Comparison of ENCODE assay signal across 1 cellular context in the genomic region with DNA sequence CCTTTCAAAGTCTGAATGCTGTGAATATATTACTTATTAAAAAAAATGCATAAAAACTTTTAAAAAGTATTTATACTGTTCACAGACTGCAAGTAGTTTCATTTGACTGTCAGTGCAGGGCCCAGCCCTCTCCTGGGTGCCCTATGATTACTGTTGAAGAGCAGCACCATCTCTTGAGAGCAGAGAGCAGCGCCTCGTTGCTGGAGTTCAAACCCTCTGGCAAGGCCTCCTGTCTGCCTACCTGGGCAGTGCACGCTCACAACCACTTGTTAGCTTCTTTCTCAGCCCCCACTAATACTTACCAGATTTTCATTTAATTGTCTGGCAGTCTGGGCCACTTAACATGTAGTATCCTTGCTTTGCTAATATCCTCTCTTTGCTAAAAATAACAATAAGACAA.
TF ChIP-seq lines count a peak whose summit lies in the region.

No MANE protein-coding gene starts in this region.

TF ChIP-seq in GM23338, 12 proteins besides CTCF, POLR2A, EP300 and RAD21:
- TF ChIP-seq, protein P1, sequence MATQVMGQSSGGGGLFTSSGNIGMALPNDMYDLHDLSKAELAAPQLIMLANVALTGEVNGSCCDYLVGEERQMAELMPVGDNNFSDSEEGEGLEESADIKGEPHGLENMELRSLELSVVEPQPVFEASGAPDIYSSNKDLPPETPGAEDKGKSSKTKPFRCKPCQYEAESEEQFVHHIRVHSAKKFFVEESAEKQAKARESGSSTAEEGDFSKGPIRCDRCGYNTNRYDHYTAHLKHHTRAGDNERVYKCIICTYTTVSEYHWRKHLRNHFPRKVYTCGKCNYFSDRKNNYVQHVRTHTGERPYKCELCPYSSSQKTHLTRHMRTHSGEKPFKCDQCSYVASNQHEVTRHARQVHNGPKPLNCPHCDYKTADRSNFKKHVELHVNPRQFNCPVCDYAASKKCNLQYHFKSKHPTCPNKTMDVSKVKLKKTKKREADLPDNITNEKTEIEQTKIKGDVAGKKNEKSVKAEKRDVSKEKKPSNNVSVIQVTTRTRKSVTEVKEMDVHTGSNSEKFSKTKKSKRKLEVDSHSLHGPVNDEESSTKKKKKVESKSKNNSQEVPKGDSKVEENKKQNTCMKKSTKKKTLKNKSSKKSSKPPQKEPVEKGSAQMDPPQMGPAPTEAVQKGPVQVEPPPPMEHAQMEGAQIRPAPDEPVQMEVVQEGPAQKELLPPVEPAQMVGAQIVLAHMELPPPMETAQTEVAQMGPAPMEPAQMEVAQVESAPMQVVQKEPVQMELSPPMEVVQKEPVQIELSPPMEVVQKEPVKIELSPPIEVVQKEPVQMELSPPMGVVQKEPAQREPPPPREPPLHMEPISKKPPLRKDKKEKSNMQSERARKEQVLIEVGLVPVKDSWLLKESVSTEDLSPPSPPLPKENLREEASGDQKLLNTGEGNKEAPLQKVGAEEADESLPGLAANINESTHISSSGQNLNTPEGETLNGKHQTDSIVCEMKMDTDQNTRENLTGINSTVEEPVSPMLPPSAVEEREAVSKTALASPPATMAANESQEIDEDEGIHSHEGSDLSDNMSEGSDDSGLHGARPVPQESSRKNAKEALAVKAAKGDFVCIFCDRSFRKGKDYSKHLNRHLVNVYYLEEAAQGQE (IDR thresholded peaks at IDR 0.05; ENCODE audit: unreplicated experiment), result no peak
- TF ChIP-seq EZH2phosphoT487 (IDR thresholded peaks at IDR 0.05; ENCODE audit: unreplicated experiment) (no peak), JUNB (IDR thresholded peaks at IDR 0.05; ENCODE audit: unreplicated experiment) (no peak), POLR2AphosphoS5 (IDR thresholded peaks at IDR 0.05; ENCODE audit: low read depth) (no peak), ZNF114 (CRISPR knock-in tag; IDR thresholded peaks at IDR 0.05) (no peak), STAT1 (IDR thresholded peaks at IDR 0.05; ENCODE audit: unreplicated experiment) (no peak), EZH2 (IDR thresholded peaks at IDR 0.05; ENCODE audit: low read depth, unreplicated experiment) (no peak), ZNF331 (CRISPR knock-in tag; IDR thresholded peaks at IDR 0.05; ENCODE audit: low read depth) (no peak), NANOG (IDR thresholded peaks at IDR 0.05; ENCODE audit: borderline replicate concordance) (no peak), CREB1 (CRISPR knock-in tag; IDR thresholded peaks at IDR 0.05; ENCODE audit: low read depth) (no peak)
- TF ChIP-seq, protein P2, sequence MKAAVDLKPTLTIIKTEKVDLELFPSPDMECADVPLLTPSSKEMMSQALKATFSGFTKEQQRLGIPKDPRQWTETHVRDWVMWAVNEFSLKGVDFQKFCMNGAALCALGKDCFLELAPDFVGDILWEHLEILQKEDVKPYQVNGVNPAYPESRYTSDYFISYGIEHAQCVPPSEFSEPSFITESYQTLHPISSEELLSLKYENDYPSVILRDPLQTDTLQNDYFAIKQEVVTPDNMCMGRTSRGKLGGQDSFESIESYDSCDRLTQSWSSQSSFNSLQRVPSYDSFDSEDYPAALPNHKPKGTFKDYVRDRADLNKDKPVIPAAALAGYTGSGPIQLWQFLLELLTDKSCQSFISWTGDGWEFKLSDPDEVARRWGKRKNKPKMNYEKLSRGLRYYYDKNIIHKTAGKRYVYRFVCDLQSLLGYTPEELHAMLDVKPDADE (IDR thresholded peaks at IDR 0.05), result no peak
- TF ChIP-seq, protein P3, sequence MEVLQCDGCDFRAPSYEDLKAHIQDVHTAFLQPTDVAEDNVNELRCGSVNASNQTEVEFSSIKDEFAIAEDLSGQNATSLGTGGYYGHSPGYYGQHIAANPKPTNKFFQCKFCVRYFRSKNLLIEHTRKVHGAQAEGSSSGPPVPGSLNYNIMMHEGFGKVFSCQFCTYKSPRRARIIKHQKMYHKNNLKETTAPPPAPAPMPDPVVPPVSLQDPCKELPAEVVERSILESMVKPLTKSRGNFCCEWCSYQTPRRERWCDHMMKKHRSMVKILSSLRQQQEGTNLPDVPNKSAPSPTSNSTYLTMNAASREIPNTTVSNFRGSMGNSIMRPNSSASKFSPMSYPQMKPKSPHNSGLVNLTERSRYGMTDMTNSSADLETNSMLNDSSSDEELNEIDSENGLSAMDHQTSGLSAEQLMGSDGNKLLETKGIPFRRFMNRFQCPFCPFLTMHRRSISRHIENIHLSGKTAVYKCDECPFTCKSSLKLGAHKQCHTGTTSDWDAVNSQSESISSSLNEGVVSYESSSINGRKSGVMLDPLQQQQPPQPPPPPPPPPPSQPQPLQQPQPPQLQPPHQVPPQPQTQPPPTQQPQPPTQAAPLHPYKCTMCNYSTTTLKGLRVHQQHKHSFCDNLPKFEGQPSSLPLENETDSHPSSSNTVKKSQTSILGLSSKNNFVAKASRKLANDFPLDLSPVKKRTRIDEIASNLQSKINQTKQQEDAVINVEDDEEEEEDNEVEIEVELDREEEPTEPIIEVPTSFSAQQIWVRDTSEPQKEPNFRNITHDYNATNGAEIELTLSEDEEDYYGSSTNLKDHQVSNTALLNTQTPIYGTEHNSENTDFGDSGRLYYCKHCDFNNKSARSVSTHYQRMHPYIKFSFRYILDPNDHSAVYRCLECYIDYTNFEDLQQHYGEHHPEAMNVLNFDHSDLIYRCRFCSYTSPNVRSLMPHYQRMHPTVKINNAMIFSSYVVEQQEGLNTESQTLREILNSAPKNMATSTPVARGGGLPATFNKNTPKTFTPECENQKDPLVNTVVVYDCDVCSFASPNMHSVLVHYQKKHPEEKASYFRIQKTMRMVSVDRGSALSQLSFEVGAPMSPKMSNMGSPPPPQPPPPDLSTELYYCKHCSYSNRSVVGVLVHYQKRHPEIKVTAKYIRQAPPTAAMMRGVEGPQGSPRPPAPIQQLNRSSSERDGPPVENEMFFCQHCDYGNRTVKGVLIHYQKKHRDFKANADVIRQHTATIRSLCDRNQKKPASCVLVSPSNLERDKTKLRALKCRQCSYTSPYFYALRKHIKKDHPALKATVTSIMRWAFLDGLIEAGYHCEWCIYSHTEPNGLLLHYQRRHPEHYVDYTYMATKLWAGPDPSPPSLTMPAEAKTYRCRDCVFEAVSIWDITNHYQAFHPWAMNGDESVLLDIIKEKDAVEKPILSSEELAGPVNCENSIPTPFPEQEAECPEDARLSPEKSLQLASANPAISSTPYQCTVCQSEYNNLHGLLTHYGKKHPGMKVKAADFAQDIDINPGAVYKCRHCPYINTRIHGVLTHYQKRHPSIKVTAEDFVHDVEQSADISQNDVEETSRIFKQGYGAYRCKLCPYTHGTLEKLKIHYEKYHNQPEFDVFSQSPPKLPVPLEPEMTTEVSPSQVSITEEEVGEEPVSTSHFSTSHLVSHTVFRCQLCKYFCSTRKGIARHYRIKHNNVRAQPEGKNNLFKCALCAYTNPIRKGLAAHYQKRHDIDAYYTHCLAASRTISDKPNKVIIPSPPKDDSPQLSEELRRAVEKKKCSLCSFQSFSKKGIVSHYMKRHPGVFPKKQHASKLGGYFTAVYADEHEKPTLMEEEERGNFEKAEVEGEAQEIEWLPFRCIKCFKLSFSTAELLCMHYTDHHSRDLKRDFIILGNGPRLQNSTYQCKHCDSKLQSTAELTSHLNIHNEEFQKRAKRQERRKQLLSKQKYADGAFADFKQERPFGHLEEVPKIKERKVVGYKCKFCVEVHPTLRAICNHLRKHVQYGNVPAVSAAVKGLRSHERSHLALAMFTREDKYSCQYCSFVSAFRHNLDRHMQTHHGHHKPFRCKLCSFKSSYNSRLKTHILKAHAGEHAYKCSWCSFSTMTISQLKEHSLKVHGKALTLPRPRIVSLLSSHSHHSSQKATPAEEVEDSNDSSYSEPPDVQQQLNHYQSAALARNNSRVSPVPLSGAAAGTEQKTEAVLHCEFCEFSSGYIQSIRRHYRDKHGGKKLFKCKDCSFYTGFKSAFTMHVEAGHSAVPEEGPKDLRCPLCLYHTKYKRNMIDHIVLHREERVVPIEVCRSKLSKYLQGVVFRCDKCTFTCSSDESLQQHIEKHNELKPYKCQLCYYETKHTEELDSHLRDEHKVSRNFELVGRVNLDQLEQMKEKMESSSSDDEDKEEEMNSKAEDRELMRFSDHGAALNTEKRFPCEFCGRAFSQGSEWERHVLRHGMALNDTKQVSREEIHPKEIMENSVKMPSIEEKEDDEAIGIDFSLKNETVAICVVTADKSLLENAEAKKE (CRISPR knock-in tag; IDR thresholded peaks at IDR 0.05), result no peak
TF ChIP-seq in GM23338: peak in this region for 0.
